In the genomic region with DNA sequence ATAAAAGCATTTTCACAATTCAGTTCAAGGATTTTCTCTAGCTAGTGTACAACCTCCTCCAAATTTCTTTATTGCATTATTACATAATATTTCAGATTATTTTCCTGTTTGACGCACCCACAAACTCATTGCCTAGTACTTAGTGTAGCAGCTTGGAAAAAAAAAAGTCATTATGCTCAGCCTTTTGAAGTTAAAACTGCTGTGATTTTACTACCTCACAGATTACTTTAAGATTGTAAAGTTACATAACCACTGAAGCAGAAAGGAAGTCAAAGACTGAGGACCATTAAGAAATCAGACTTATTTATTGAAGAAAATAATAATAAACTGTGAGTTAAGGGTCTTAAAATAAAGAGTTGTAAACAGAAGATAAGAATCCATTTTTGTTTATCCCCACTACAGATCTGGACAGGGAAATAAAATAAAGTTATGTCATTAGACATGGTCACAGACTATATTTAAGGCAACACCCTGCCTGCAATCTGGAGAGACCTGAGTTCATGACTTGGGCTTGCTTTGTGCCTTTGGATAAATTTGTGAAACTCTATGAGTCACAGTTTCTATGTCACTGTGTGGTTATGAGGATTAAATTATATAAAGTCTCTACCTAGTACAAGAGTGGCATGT, we compare ENCODE assay signal across 20 cellular contexts.
"Had no signal": no experiment of that assay in that cellular context is flagged by ENCODE, and none has a peak within 500 bp of the region (broad histone marks: within the 10 kb centered on the region; RNA-seq: fewer than 3 reads in every experiment).

No MANE protein-coding gene starts in this region.

- H3K36me3 Mint-ChIP-seq: activated naive CD4-positive, alpha-beta T cell treated with anti-CD3 and anti-CD28 coated beads, Interleukin-2, amount 10 ng/mL, durations not matched to agents 7 days and 5 days; memory B cell; naive B cell; neural progenitor cell had no signal

- H3K36me3 ChIP-seq: neural progenitor cell, tibial nerve had no signal

- H3K9me3 ChIP-seq: tibial nerve had no signal

- H3K27me3 ChIP-seq: neural progenitor cell, tibial nerve had no signal

- H3K4me2 ChIP-seq: neural progenitor cell had no signal

- H3K27ac Mint-ChIP-seq: activated CD4-positive, alpha-beta memory T cell treated with anti-CD3 and anti-CD28 coated beads, Interleukin-2, amount 10 ng/mL, durations not matched to agents 7 days and 5 days; activated naive CD4-positive, alpha-beta T cell treated with anti-CD3 and anti-CD28 coated beads, Interleukin-2, amount 10 ng/mL, durations not matched to agents 7 days and 5 days; activated T-cell treated with anti-CD3 and anti-CD28 coated beads, Interleukin-2, amount 50 U/mL, for 72 hours; immature natural killer cell; memory B cell; naive B cell; neural progenitor cell; progenitor cell of endocrine pancreas; stimulated activated naive CD8-positive, alpha-beta T cell treated with anti-CD3 and anti-CD28 coated beads, Interleukin-15, amount 100 ng/mL, for 72 hours; T-helper 1 cell treated with Interleukin-12 subunit alpha and Interleukin-12 subunit beta and Interleukin-4 antibody, amounts not matched to agents 30 μg/mL and 1 μg/mL, for 36 hours had no signal

- FAIRE-seq: bronchial epithelial cell had no signal

- H3K27me3 Mint-ChIP-seq: activated CD4-positive, alpha-beta memory T cell treated with anti-CD3 and anti-CD28 coated beads, Interleukin-2, amount 10 ng/mL, durations not matched to agents 7 days and 5 days; activated naive CD4-positive, alpha-beta T cell treated with anti-CD3 and anti-CD28 coated beads, Interleukin-2, amount 10 ng/mL, durations not matched to agents 7 days and 5 days; memory B cell; naive B cell; stimulated activated naive CD8-positive, alpha-beta T cell treated with anti-CD3 and anti-CD28 coated beads, Interleukin-15, amount 100 ng/mL, for 72 hours had no signal

- H3K9me3 Mint-ChIP-seq: neural progenitor cell had no signal

- H3K4me1 ChIP-seq: neural progenitor cell, tibial nerve had no signal

- H3K4me1 Mint-ChIP-seq: activated CD4-positive, alpha-beta memory T cell treated with anti-CD3 and anti-CD28 coated beads, Interleukin-2, amount 10 ng/mL, durations not matched to agents 7 days and 5 days; activated naive CD4-positive, alpha-beta T cell treated with anti-CD3 and anti-CD28 coated beads, Interleukin-2, amount 10 ng/mL, durations not matched to agents 7 days and 5 days; immature natural killer cell; memory B cell; naive B cell; stimulated activated naive CD8-positive, alpha-beta T cell treated with anti-CD3 and anti-CD28 coated beads, Interleukin-15, amount 100 ng/mL, for 72 hours had no signal

- H3K4me3 ChIP-seq: neural progenitor cell, tibial nerve had no signal

- H3K27ac ChIP-seq: neural progenitor cell, tibial nerve had no signal

- DNase-seq: activated CD4-positive, alpha-beta memory T cell treated with anti-CD3 and anti-CD28 coated beads, Interleukin-2, amount 10 ng/mL, durations not matched to agents 7 days and 5 days; activated CD4-positive, alpha-beta T cell treated with anti-CD3 and anti-CD28 coated beads for 48 hours; activated effector memory CD4-positive, alpha-beta T cell treated with anti-CD3 and anti-CD28 coated beads, Interleukin-2, amount 50 U/mL, for 16 hours; activated naive CD4-positive, alpha-beta T cell treated with anti-CD3 and anti-CD28 coated beads, Interleukin-2, amount 10 ng/mL, durations not matched to agents 7 days and 5 days; activated T-cell treated with anti-CD3 and anti-CD28 coated beads, Interleukin-2, amount 50 U/mL, for 72 hours; amygdala; erythroblast; foreskin melanocyte; immature natural killer cell; kidney glomerular epithelial cell; naive B cell; stimulated activated CD4-positive, alpha-beta T cell treated with anti-CD3 and anti-CD28 coated beads, Interleukin-1b, Interleukin-23, amount 100 ng/mL, for 48 hours; stimulated activated naive CD8-positive, alpha-beta T cell treated with anti-CD3 and anti-CD28 coated beads, Interleukin-15, amount 100 ng/mL, for 72 hours; T1000 had no signal

- H3K9ac ChIP-seq: neural progenitor cell had no signal

- ATAC-seq: activated T-cell treated with anti-CD3 and anti-CD28 coated beads, Interleukin-2, amount 50 U/mL, for 72 hours; stimulated activated naive CD8-positive, alpha-beta T cell treated with anti-CD3 and anti-CD28 coated beads, Interleukin-15, amount 100 ng/mL, for 72 hours had no signal

- H3K4me3 Mint-ChIP-seq: activated CD4-positive, alpha-beta memory T cell treated with anti-CD3 and anti-CD28 coated beads, Interleukin-2, amount 10 ng/mL, durations not matched to agents 7 days and 5 days; activated naive CD4-positive, alpha-beta T cell treated with anti-CD3 and anti-CD28 coated beads, Interleukin-2, amount 10 ng/mL, durations not matched to agents 7 days and 5 days; activated T-cell treated with anti-CD3 and anti-CD28 coated beads, Interleukin-2, amount 50 U/mL, for 72 hours; immature natural killer cell; memory B cell; naive B cell; neural progenitor cell; stimulated activated naive CD8-positive, alpha-beta T cell treated with anti-CD3 and anti-CD28 coated beads, Interleukin-15, amount 100 ng/mL, for 72 hours; T-helper 1 cell treated with Interleukin-12 subunit alpha and Interleukin-12 subunit beta and Interleukin-4 antibody, amounts not matched to agents 30 μg/mL and 1 μg/mL, for 36 hours had no signal
